In genomic region chr6:34170341-34170740, GRCh38 we compare ENCODE assay signal across 26 cellular contexts. TPM values are rescaled to one million over a fixed set of nuclear protein-coding genes. Genes with fewer than 3 reads are reported as not detected.
"Had no signal": no experiment of that assay in that cellular context is flagged by ENCODE, and none has a peak within 500 bp of the region (broad histone marks: within the 10 kb centered on the region; RNA-seq: fewer than 3 reads in every experiment).

No MANE protein-coding gene starts in this region.

- H3K27me3 ChIP-seq: adrenal gland, body of pancreas, right lobe of liver had no signal

- H3K27ac ChIP-seq: adrenal gland, body of pancreas, lower lobe of right lung, right lobe of liver, thoracic aorta had no signal

- FAIRE-seq: endothelial cell of umbilical vein had no signal

- H3K4me3 ChIP-seq: adrenal gland, body of pancreas, lower lobe of right lung, mucosa of descending colon, right lobe of liver, thoracic aorta had no signal

- ATAC-seq: activated CD8-positive, alpha-beta memory T cell treated with anti-CD3 and anti-CD28 coated beads, Interleukin-2, amount 10 ng/mL, durations not matched to agents 7 days and 5 days; activated CD8-positive, alpha-beta T cell treated with anti-CD3 and anti-CD28 coated beads for 36 hours; activated T-cell treated with anti-CD3 and anti-CD28 coated beads, Interleukin-2, amount 50 U/mL, for 72 hours; body of pancreas; lower lobe of right lung; mucosa of descending colon; natural killer cell treated with Interleukin-12 subunit alpha and Interleukin-12 subunit beta and Interleukin-15 and Interleukin-18, amount 100 ng/mL, for 72 hours; right lobe of liver; stimulated activated naive CD8-positive, alpha-beta T cell treated with anti-CD3 and anti-CD28 coated beads, Interleukin-15, Interleukin-2, amounts not matched to agents 100 U/mL and 50 U/mL, for 24 hours; T-cell had no signal

- H3K4me1 ChIP-seq: adrenal gland, body of pancreas, lower lobe of right lung, right lobe of liver had no signal

- DNase-seq: activated B cell treated with CpG ODN at 0.5 μM for 24 hours; activated CD4-positive, alpha-beta T cell treated with anti-CD3 and anti-CD28 coated beads, Interleukin-2, amount 50 U/mL, for 1 hour; activated CD8-positive, alpha-beta memory T cell treated with anti-CD3 and anti-CD28 coated beads, Interleukin-2, amount 10 ng/mL, durations not matched to agents 7 days and 5 days; activated CD8-positive, alpha-beta T cell treated with anti-CD3 and anti-CD28 coated beads for 36 hours; activated naive CD4-positive, alpha-beta T cell; activated naive CD8-positive, alpha-beta T cell treated with anti-CD3 and anti-CD28 coated beads for 36 hours; activated T-cell treated with anti-CD3 and anti-CD28 coated beads for 4 hours; activated T-cell treated with anti-CD3 and anti-CD28 coated beads, Interleukin-2, amount 50 U/mL, for 72 hours; adrenal gland; body of pancreas; cortex of kidney; hippocampal formation; lower lobe of right lung; mesenchymal stem cell; mucosa of descending colon; posterior cingulate gyrus; right lobe of liver; stimulated activated CD4-positive, alpha-beta T cell treated with anti-CD3 and anti-CD28 coated beads, Interleukin-12 subunit alpha, Interleukin-12 subunit beta, amount 100 ng/mL, for 4 hours; stimulated activated CD4-positive, alpha-beta T cell treated with anti-CD3 and anti-CD28 coated beads, Interleukin-4, amount 100 ng/mL, for 1 hour; stimulated activated naive CD8-positive, alpha-beta T cell treated with anti-CD3 and anti-CD28 coated beads, Interleukin-15, Interleukin-2, amounts not matched to agents 100 U/mL and 50 U/mL, for 24 hours had no signal

- H3K36me3 ChIP-seq: adrenal gland, lower lobe of right lung, right lobe of liver, thoracic aorta had no signal

- H3K9me3 ChIP-seq: adrenal gland, body of pancreas, lower lobe of right lung, mucosa of descending colon, right lobe of liver, thoracic aorta had no signal

RNA-seq across cellular contexts. Expression of gene GRM4, which starts 24.5 kb away (rescaled TPM):
- total RNA-seq: activated B cell treated with CpG ODN at 0.5 μM for 24 hours; activated CD8-positive, alpha-beta memory T cell treated with anti-CD3 and anti-CD28 coated beads, Interleukin-2, amount 10 ng/mL, durations not matched to agents 7 days and 5 days; adrenal gland; aorta; endothelial cell of umbilical vein; kidney epithelial cell; lower lobe of right lung; natural killer cell treated with Interleukin-12 subunit alpha and Interleukin-12 subunit beta and Interleukin-15 and Interleukin-18, amount 100 ng/mL, for 72 hours; right lobe of liver; thoracic aorta had no signal
- polyA plus RNA-seq: adrenal gland, aorta had no signal
